7 cellular contexts compared by ENCODE assay signal in the genomic region with DNA sequence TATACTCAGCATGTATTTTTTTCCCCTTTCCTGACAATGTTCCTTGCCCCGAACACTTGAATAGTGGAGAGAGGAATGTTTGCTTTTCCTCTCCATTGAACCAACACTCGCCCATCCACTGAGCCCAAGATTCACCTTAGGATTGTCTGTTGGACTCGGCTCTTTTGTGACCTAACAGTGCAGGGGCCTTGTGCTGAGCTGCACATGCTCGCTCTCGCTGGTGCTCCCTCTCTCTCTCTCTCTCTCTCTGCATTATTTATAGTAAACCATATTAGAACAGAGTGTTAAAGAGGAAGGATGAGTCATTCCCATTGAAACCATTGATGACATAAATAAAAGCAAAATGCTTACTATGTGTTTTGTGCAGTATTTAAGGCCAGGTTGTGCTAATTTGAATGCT. TPM values are rescaled to one million over a fixed set of nuclear protein-coding genes. Genes with fewer than 3 reads are reported as not detected.
DNase-seq lines count a peak whose midpoint lies in the region; ATAC-seq and TF ChIP-seq lines count a peak whose summit lies in the region.

No MANE protein-coding gene starts in this region.

- no peaks in the 10 kb centered on the region for H3K9me3 ChIP-seq in heart left ventricle

- H3K27me3 ChIP-seq in heart left ventricle = no peaks in the 10 kb centered on the region

- TF ChIP-seq CTCF in activated B cell treated with CpG ODN at 0.5 μM for 24 hours (IDR thresholded peaks at IDR 0.05) (no peak), heart left ventricle (IDR thresholded peaks at IDR 0.05) (no peak)

- peak overlapping the region; percentile 71 to 90 (median 80) for H3K27ac ChIP-seq in heart left ventricle

- TF ChIP-seq POLR2A in heart left ventricle (IDR thresholded peaks at IDR 0.05) = peak in 1 of 2 donors; percentile 54

- DNase-seq in MV-4-11 (lab: John Stamatoyannopoulos, UW) (peak; percentile 90), activated B cell treated with CpG ODN at 0.5 μM for 24 hours (no peak), heart left ventricle (peak in 4 of 5 donors; percentile 47 to 66 (median 50)), germinal center (ENCODE audit: low spot score) (no peak), NCI-H2171 treated with DMSO at 0.1 percent for 48 hours (lab: John Stamatoyannopoulos, UW) (no peak)
- no peak for DNase-seq in stimulated activated naive CD8-positive, alpha-beta T cell treated with anti-CD3 and anti-CD28 coated beads, Interleukin-15, amount 100 ng/mL, for 72 hours

- H3K4me1 Mint-ChIP-seq in activated B cell treated with CpG ODN at 0.5 μM for 24 hours = peaks cover 48% of the 10 kb centered on the region
- peaks cover 66% of the 10 kb centered on the region for H3K4me1 Mint-ChIP-seq in stimulated activated naive CD8-positive, alpha-beta T cell treated with anti-CD3 and anti-CD28 coated beads, Interleukin-15, amount 100 ng/mL, for 72 hours

- 22 to 32% (median 26%) methylated on average over 5 of the region's 5 CpGs for WGBS in heart left ventricle, 4 donors

- no peaks in the 10 kb centered on the region for H3K9me3 Mint-ChIP-seq in activated B cell treated with CpG ODN at 0.5 μM for 24 hours
- no peaks in the 10 kb centered on the region for H3K9me3 Mint-ChIP-seq in stimulated activated naive CD8-positive, alpha-beta T cell treated with anti-CD3 and anti-CD28 coated beads, Interleukin-15, amount 100 ng/mL, for 72 hours

- H3K4me1 ChIP-seq in heart left ventricle = peaks cover 28 to 100% (median 97%) of the 10 kb centered on the region in 12 donors

- intact Hi-C loops in activated B cell treated with CpG ODN at 0.5 μM for 24 hours (cut with micrococcal nuclease) = no loop called here
- intact Hi-C loops in heart left ventricle (cut with DNase I) = loop anchor here in 3 of 10 donors (5.0 to 10.0 kb wide), 4 partner anchors 42 to 92 kb away; no protein-coding TSS in a partner anchor

- no peaks in the 10 kb centered on the region for H3K36me3 Mint-ChIP-seq in activated B cell treated with CpG ODN at 0.5 μM for 24 hours (ENCODE audit: low read depth)

- H3K27me3 Mint-ChIP-seq in activated B cell treated with CpG ODN at 0.5 μM for 24 hours = peaks cover 55% of the 10 kb centered on the region
- H3K27me3 Mint-ChIP-seq in stimulated activated naive CD8-positive, alpha-beta T cell treated with anti-CD3 and anti-CD28 coated beads, Interleukin-15, amount 100 ng/mL, for 72 hours = peaks cover 6% of the 10 kb centered on the region

- H3K27ac Mint-ChIP-seq in activated B cell treated with CpG ODN at 0.5 μM for 24 hours = no peak overlapping the region
- no peak overlapping the region for H3K27ac Mint-ChIP-seq in stimulated activated naive CD8-positive, alpha-beta T cell treated with anti-CD3 and anti-CD28 coated beads, Interleukin-15, amount 100 ng/mL, for 72 hours

- POLR2A ChIA-PET in activated B cell treated with CpG ODN at 0.5 μM for 24 hours (lab: Charles Lee) = interaction anchor here (0.6 kb wide), 1 partner anchor 26 kb away, joined by 3 read pairs; no protein-coding TSS in a partner anchor

- CTCF ChIA-PET in activated B cell treated with CpG ODN at 0.5 μM for 24 hours (lab: Charles Lee) = no interaction called here

- ATAC-seq in activated B cell treated with CpG ODN at 0.5 μM for 24 hours (ENCODE audit: low read depth) (peak; percentile 26), heart left ventricle (peak; percentile 64 to 83 (median 72)), GM21723 (IDR thresholded peaks at IDR 0.05; ENCODE audit: unreplicated experiment) (no peak)
- peak; percentile 55 for ATAC-seq in stimulated activated naive CD8-positive, alpha-beta T cell treated with anti-CD3 and anti-CD28 coated beads, Interleukin-15, amount 100 ng/mL, for 72 hours

- H3K4me3 Mint-ChIP-seq in activated B cell treated with CpG ODN at 0.5 μM for 24 hours = no peak overlapping the region
- H3K4me3 Mint-ChIP-seq in stimulated activated naive CD8-positive, alpha-beta T cell treated with anti-CD3 and anti-CD28 coated beads, Interleukin-15, amount 100 ng/mL, for 72 hours = no peak overlapping the region

- H3K4me3 ChIP-seq in heart left ventricle = peak overlapping the region in 1 of 12 donors; percentile 2

- peaks cover 0 to 32% (median 10%) of the 10 kb centered on the region in 9 donors for H3K36me3 ChIP-seq in heart left ventricle

RNA-seq across cellular contexts. Expression of a gene that starts 20.7 kb away (rescaled TPM):
- 1.3 and 2.5 TPM in 2 replicates for total RNA-seq in activated B cell treated with CpG ODN at 0.5 μM for 24 hours
- 100 to 1,000 TPM in 2 of 9 donors, 10 to 100 TPM in 7; 15.3 to 130 (median 62.8) TPM for total RNA-seq in heart left ventricle
- 10 to 100 TPM; 44.0 to 86.1 TPM for polyA plus RNA-seq in heart left ventricle

Comparison
In these comparisons a context has a peak if more than half of its experiments do, and no peak if none do; other contexts are left out.
1. DNase-seq: peak in MV-4-11 (single experiment) and heart left ventricle (4 of 5); none in activated B cell treated with CpG ODN at 0.5 μM for 24 hours (single experiment), stimulated activated naive CD8-positive, alpha-beta T cell treated with anti-CD3 and anti-CD28 coated beads, Interleukin-15, amount 100 ng/mL, for 72 hours (0 of 2), germinal center (single experiment) and NCI-H2171 treated with DMSO at 0.1 percent for 48 hours (single experiment).